Comparison of ENCODE assay signal across 10 cellular contexts in genomic region chr6:10529231-10529801, GRCh38.
DNase-seq lines count a peak whose midpoint lies in the region; ATAC-seq, FAIRE-seq and TF ChIP-seq lines count a peak whose summit lies in the region.
"Had no signal": no experiment of that assay in that cellular context is flagged by ENCODE, and none has a peak within 500 bp of the region (broad histone marks: within the 10 kb centered on the region; RNA-seq: fewer than 3 reads in every experiment).

No MANE protein-coding gene starts in this region.

- H3K27me3 Mint-ChIP-seq in stimulated activated naive B cell treated with anti-CD40 and anti-IgM and Interleukin-4, amounts not matched to agents 10 μg/mL and 1 μg/mL and 100 μg/mL, for 72 hours, result no peaks in the 10 kb centered on the region

- DNase-seq in H54 (ENCODE audit: insufficient read length, low spot score), result no peak
- DNase-seq in iris pigment epithelial cell (ENCODE audit: low read depth), result peak; percentile 12
- no peak for DNase-seq in stimulated activated naive B cell treated with anti-CD40 and anti-IgM and Interleukin-4, amounts not matched to agents 10 μg/mL and 1 μg/mL and 100 μg/mL, for 72 hours
- DNase-seq in stimulated activated CD4-positive, alpha-beta T cell treated with anti-CD3 and anti-CD28 coated beads, Interleukin-4, amount 100 ng/mL, for 4 hours, result no peak
- DNase-seq in DMS79 treated with DMSO at 0.1 percent for 48 hours (lab: John Stamatoyannopoulos, UW), result no peak
- DNase-seq: activated CD4-positive, alpha-beta T cell treated with anti-CD3 and anti-CD28 coated beads, Interleukin-2, amount 50 U/mL, for 1 hour; KG1 had no signal

- peak overlapping the region; percentile 95 for H3K27ac Mint-ChIP-seq in stimulated activated naive B cell treated with anti-CD40 and anti-IgM and Interleukin-4, amounts not matched to agents 10 μg/mL and 1 μg/mL and 100 μg/mL, for 72 hours

- H3K9me3 Mint-ChIP-seq in stimulated activated naive B cell treated with anti-CD40 and anti-IgM and Interleukin-4, amounts not matched to agents 10 μg/mL and 1 μg/mL and 100 μg/mL, for 72 hours, result no peaks in the 10 kb centered on the region

- TF ChIP-seq POLR2A in H54 (IDR thresholded peaks at IDR 0.05; ENCODE audit: low read depth, low read length), result no peak

- no peak for ATAC-seq in stimulated activated naive B cell treated with anti-CD40 and anti-IgM and Interleukin-4, amounts not matched to agents 10 μg/mL and 1 μg/mL and 100 μg/mL, for 72 hours (replicated peaks)
- no peak for ATAC-seq in GM19397 (IDR thresholded peaks at IDR 0.05; ENCODE audit: unreplicated experiment)
- ATAC-seq: gastroesophageal sphincter had no signal

- TF ChIP-seq CTCF in VCaP (conservative IDR thresholded peaks at IDR 0.05), result no peak

- H3K36me3 Mint-ChIP-seq in stimulated activated naive B cell treated with anti-CD40 and anti-IgM and Interleukin-4, amounts not matched to agents 10 μg/mL and 1 μg/mL and 100 μg/mL, for 72 hours, result peaks cover 9 to 25% of the 10 kb centered on the region in 2 donors

- peak overlapping the region; percentile 62 for H3K27ac ChIP-seq in VCaP

- H3K4me1 Mint-ChIP-seq in stimulated activated naive B cell treated with anti-CD40 and anti-IgM and Interleukin-4, amounts not matched to agents 10 μg/mL and 1 μg/mL and 100 μg/mL, for 72 hours, result peaks cover 41 to 68% of the 10 kb centered on the region in 2 donors

- FAIRE-seq in H54 (lab: Jason Lieb, UNC), result peak; percentile 11

- H3K4me3 Mint-ChIP-seq in stimulated activated naive B cell treated with anti-CD40 and anti-IgM and Interleukin-4, amounts not matched to agents 10 μg/mL and 1 μg/mL and 100 μg/mL, for 72 hours, result peak overlapping the region; percentile 92 to 94
